In genomic region chr1:198883184-198883583, GRCh38 we compare ENCODE assay signal across 17 cellular contexts.
DNase-seq lines count a peak whose midpoint lies in the region; ATAC-seq and TF ChIP-seq lines count a peak whose summit lies in the region.
"Had no signal": no experiment of that assay in that cellular context is flagged by ENCODE, and none has a peak within 500 bp of the region (broad histone marks: within the 10 kb centered on the region; RNA-seq: fewer than 3 reads in every experiment).

No MANE protein-coding gene starts in this region.

- H3K4ac ChIP-seq in IMR-90 (ENCODE audit: low read depth, low read length) = no peak overlapping the region

- peak; percentile 30 to 43 for ATAC-seq in activated CD4-positive, CD25-positive, alpha-beta regulatory T cell treated with anti-CD3 and anti-CD28 coated beads, Interleukin-2, amount 50 U/mL, for 24 hours
- no peak for ATAC-seq in IMR-90 (ENCODE audit: low read depth)
- ATAC-seq: K562, Right ventricle myocardium inferior had no signal

- no peaks in the 10 kb centered on the region for H3K9me3 ChIP-seq in A673 (ENCODE audit: low read depth, low read length, poor library complexity, severe bottlenecking)
- H3K9me3 ChIP-seq in IMR-90 (ENCODE audit: control insufficient read depth, insufficient read depth, low read length) = no peaks in the 10 kb centered on the region

- POLR2A ChIA-PET in A673 (lab: Charles Lee; ENCODE audit: low non-redundant PET) (interaction anchor here (0.7 kb wide), 1 partner anchor 10 kb away, joined by 3 read pairs; no protein-coding TSS in a partner anchor), IMR-90 (lab: Charles Lee; ENCODE audit: unreplicated experiment) (no interaction called here)

- H3K27me3 ChIP-seq in A673 (replicated peaks; ENCODE audit: insufficient read depth, low read depth, low read length, poor library complexity) (no peaks in the 10 kb centered on the region), IMR-90 (ENCODE audit: control insufficient read depth, insufficient read depth, low read length) (no peaks in the 10 kb centered on the region)

- CTCF ChIA-PET in A673 (lab: Charles Lee) (no interaction called here), IMR-90 (lab: Yijun Ruan, JAX) (no interaction called here)

- no peaks in the 10 kb centered on the region for H3K27me3 Mint-ChIP-seq in chondrocyte (ENCODE audit: low read depth)

- H2BK15ac ChIP-seq in IMR-90 (ENCODE audit: low read depth, low read length) = no peak overlapping the region

- no peak overlapping the region for H3K9ac ChIP-seq in IMR-90 (ENCODE audit: low read depth, low read length)
- H3K9ac ChIP-seq: GM23248 had no signal

- dilution Hi-C loops in IMR-90 (cut with HindIII; ENCODE audit: low sequenced_read_pairs, unreplicated experiment) = no loop called here

- peaks cover 15 to 43% of the 10 kb centered on the region in 2 experiments for H3K79me1 ChIP-seq in IMR-90 (ENCODE audit: low read depth in 1 of 2, low read length in 2 of 2)

- H3K27ac ChIP-seq in A673 (ENCODE audit: low read depth, low read length, poor library complexity, severe bottlenecking) (peak overlapping the region; percentile 25), IMR-90 (ENCODE audit: insufficient read depth, low read length) (no peak overlapping the region)
- H3K27ac ChIP-seq: GM23248, HL-60 had no signal

- in situ Hi-C loops in IMR-90 (cut with MboI; ENCODE audit: low sequenced_read_pairs) = no loop called here

- H3K4me3 Mint-ChIP-seq in chondrocyte (ENCODE audit: unreplicated experiment) = no peak overlapping the region

- peak overlapping the region; percentile 49 for H3K27ac Mint-ChIP-seq in chondrocyte (ENCODE audit: unreplicated experiment)

- no peak overlapping the region; the same call in 1 of the 2 replicates for H2BK20ac ChIP-seq in IMR-90 (ENCODE audit: low read depth, low read length)

- H3K4me1 Mint-ChIP-seq in chondrocyte (ENCODE audit: low read depth) = peaks cover 63% of the 10 kb centered on the region

- no peak overlapping the region for H4K91ac ChIP-seq in IMR-90 (ENCODE audit: insufficient read depth, low read depth, low read length)

- intact Hi-C loops in A673 (cut with micrococcal nuclease; ENCODE audit: unreplicated experiment) (no loop called here), IMR-90 (cut with micrococcal nuclease) (no loop called here)

- no peak overlapping the region for H2AFZ ChIP-seq in IMR-90 (replicated peaks; ENCODE audit: low read length, poor library complexity)
- H2AFZ ChIP-seq: GM23248 had no signal

- no peak overlapping the region for H2AK5ac ChIP-seq in IMR-90 (ENCODE audit: low read depth, low read length)

- DNase-seq in activated CD4-positive, CD25-positive, alpha-beta regulatory T cell (lab: John Stamatoyannopoulos, UW) = no peak
- DNase-seq in A673 (ENCODE audit: low spot score) = no peak
- no peak for DNase-seq in IMR-90
- DNase-seq in chondrocyte (ENCODE audit: low spot score) = no peak
- DNase-seq in activated CD8-positive, alpha-beta memory T cell treated with anti-CD3 and anti-CD28 coated beads for 24 hours = no peak
- no peak for DNase-seq in NCI-H1694 (lab: John Stamatoyannopoulos, UW)
- no peak for DNase-seq in SK-N-DZ (ENCODE audit: low spot score)
- DNase-seq: 8988T, C1 segment of cervical spinal cord, GM23248, NCI-H1105 treated with DMSO at 0.1 percent for 48 hours, NCI-H187 treated with DMSO at 0.1 percent for 48 hours, NCI-H82 had no signal

- H2AK9ac ChIP-seq in IMR-90 (replicated peaks; ENCODE audit: low read depth, low read length, poor library complexity) = no peak overlapping the region

- H3K4me1 ChIP-seq in A673 (ENCODE audit: insufficient read depth, low read length, poor library complexity, severe bottlenecking) (peaks cover 56% of the 10 kb centered on the region), IMR-90 (ENCODE audit: control insufficient read depth, insufficient read depth, low read length) (peaks cover 6% of the 10 kb centered on the region)

- BruUV-seq in A673 (replicated peaks; lab: Mats Ljungman, UMichigan) (no TSS peak), IMR-90 (replicated peaks; lab: Mats Ljungman, UMichigan) (no TSS peak)

- peaks cover 14% of the 10 kb centered on the region for H3K36me3 Mint-ChIP-seq in chondrocyte (ENCODE audit: low read depth)

- peak overlapping the region; percentile 22 for H2BK5ac ChIP-seq in IMR-90 (ENCODE audit: low read depth, low read length, poor library complexity, severe bottlenecking)

- TF ChIP-seq CTCF in A673 (conservative IDR thresholded peaks at IDR 0.05; ENCODE audit: low read depth, low read length) (no peak), IMR-90 (conservative IDR thresholded peaks at IDR 0.05; ENCODE audit: low read depth, low read length) (no peak), chondrocyte (IDR thresholded peaks at IDR 0.05) (no peak)

- no peak overlapping the region for H3K56ac ChIP-seq in IMR-90 (ENCODE audit: extremely low read depth, insufficient read depth, low read length)

- TF ChIP-seq POLR2A in IMR-90 (IDR thresholded peaks at IDR 0.05; ENCODE audit: low read depth, low read length) = no peak

- H3K9me1 ChIP-seq in IMR-90 (ENCODE audit: insufficient read depth, low read length) = no peaks in the 10 kb centered on the region

- no peak overlapping the region for H4K8ac ChIP-seq in IMR-90 (ENCODE audit: low read depth in 2 of 2, low read length in 2 of 2)

- H2BK120ac ChIP-seq in IMR-90 (ENCODE audit: low read depth, low read length) = no peak overlapping the region

- no peak overlapping the region for H3K4me3 ChIP-seq in A673 (ENCODE audit: low read depth, low read length, poor library complexity, severe bottlenecking)
- H3K4me3 ChIP-seq in IMR-90 (ENCODE audit: insufficient read depth, low read depth, low read length) = no peak overlapping the region
- H3K4me3 ChIP-seq: GM23248, K562 had no signal

- H3K18ac ChIP-seq in IMR-90 (ENCODE audit: low read depth, low read length) = no peak overlapping the region

- H3K36me3 ChIP-seq in A673 (ENCODE audit: insufficient read depth, low read length, poor library complexity, severe bottlenecking) = peaks cover 44% of the 10 kb centered on the region
- H3K36me3 ChIP-seq in IMR-90 (ENCODE audit: control insufficient read depth, insufficient read depth, low read length) = peaks cover 3% of the 10 kb centered on the region; the same call in 1 of the 2 replicates

- H3K4me2 ChIP-seq in IMR-90 (ENCODE audit: low read depth, low read length) = no peak overlapping the region

- TF ChIP-seq RAD21 in IMR-90 (IDR thresholded peaks at IDR 0.05; ENCODE audit: low read length) = no peak

- H3K23ac ChIP-seq in IMR-90 (ENCODE audit: low read depth, low read length) = no peak overlapping the region

- no peak overlapping the region for H4K5ac ChIP-seq in IMR-90 (ENCODE audit: low read depth, low read length)

- H4K20me1 ChIP-seq in IMR-90 (ENCODE audit: insufficient read depth, low read length) = no peaks in the 10 kb centered on the region

- H3K14ac ChIP-seq in IMR-90 (replicated peaks; ENCODE audit: low read depth, low read length) = no peak overlapping the region

- no peaks in the 10 kb centered on the region for H3K9me3 Mint-ChIP-seq in chondrocyte (ENCODE audit: low read depth)

TF ChIP-seq in IMR-90, 13 proteins besides CTCF, POLR2A, EP300 and RAD21:
- no peak for TF ChIP-seq ELK1 (IDR thresholded peaks at IDR 0.05; ENCODE audit: borderline replicate concordance, low read depth, low read length)
- no peak for TF ChIP-seq RFX5 (IDR thresholded peaks at IDR 0.05; ENCODE audit: low read depth, low read length)
- TF ChIP-seq CHD1 (IDR thresholded peaks at IDR 0.05; ENCODE audit: low read depth, low read length) = no peak
- TF ChIP-seq USF2 (IDR thresholded peaks at IDR 0.05; ENCODE audit: low read depth, low read length) = no peak
- TF ChIP-seq SMC3 (IDR thresholded peaks at IDR 0.05; ENCODE audit: low read depth, low read length) = no peak
- no peak for TF ChIP-seq MAZ (IDR thresholded peaks at IDR 0.05; ENCODE audit: borderline replicate concordance, low read depth, low read length)
- no peak for TF ChIP-seq MAFK (IDR thresholded peaks at IDR 0.05; ENCODE audit: low read depth, low read length)
- no peak for TF ChIP-seq NFE2L2 (IDR thresholded peaks at IDR 0.05; ENCODE audit: low read depth, low read length)
- TF ChIP-seq BHLHE40 (IDR thresholded peaks at IDR 0.05; ENCODE audit: low read depth, low read length) = no peak
- TF ChIP-seq CEBPB (IDR thresholded peaks at IDR 0.05; ENCODE audit: low read depth, low read length) = no peak
- TF ChIP-seq MXI1 (IDR thresholded peaks at IDR 0.05; ENCODE audit: borderline replicate concordance, low read depth, low read length) = no peak
